In the genomic region with DNA sequence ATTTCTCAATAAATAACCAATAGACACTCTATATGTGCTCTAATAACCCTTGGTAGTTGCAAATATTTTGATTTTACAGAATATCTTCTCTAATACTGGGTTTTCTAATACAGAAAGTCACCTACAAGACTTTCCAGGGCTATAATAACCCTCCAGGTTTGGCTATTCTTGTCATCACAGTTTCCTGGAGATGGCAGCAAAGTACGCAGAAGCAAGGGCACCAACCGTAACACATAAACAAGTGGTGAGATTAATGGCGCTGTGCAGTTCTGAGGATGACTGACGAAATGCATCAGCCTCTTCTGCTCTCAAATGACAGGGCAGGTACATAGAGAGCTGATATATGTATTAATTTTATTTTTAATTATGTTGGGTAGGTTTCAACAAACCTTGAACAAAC, we compare ENCODE assay signal across 8 cellular contexts.
DNase-seq lines count a peak whose midpoint lies in the region; ATAC-seq and TF ChIP-seq lines count a peak whose summit lies in the region.

No MANE protein-coding gene starts in this region.

- peak; percentile 16 for DNase-seq in NCI-H510A (lab: John Stamatoyannopoulos, UW)
- peak in 3 of 10 donors; percentile 11 to 31 (median 29) for DNase-seq in dorsolateral prefrontal cortex
- DNase-seq in pons (ENCODE audit: low spot score): peak; percentile 64
- DNase-seq in activated CD8-positive, alpha-beta memory T cell treated with anti-CD3 and anti-CD28 coated beads for 24 hours: no peak
- no peak for DNase-seq in foreskin melanocyte
- DNase-seq in iPS-NIHi11 (ENCODE audit: low spot score): no peak

- ATAC-seq in GM19324 (IDR thresholded peaks at IDR 0.05; ENCODE audit: low FRiP score, unreplicated experiment): peak; percentile 72
- no peak for ATAC-seq in GM21825 (IDR thresholded peaks at IDR 0.05; ENCODE audit: unreplicated experiment)

- H3K27me3 ChIP-seq in dorsolateral prefrontal cortex: no peaks in the 10 kb centered on the region

- intact Hi-C loops in dorsolateral prefrontal cortex (cut with DNase I): no loop called here

- no peak overlapping the region for H3K27ac ChIP-seq in dorsolateral prefrontal cortex

- TF ChIP-seq CTCF in dorsolateral prefrontal cortex (IDR thresholded peaks at IDR 0.05 in 54 of 56, conservative IDR thresholded peaks at IDR 0.05 in 2 of 56; ENCODE audit: low read depth in 1 of 56, partially characterized antibody in 56 of 56): peak in 47 of 56 donors; percentile 20 to 70 (median 49)

- peak overlapping the region in 1 of 59 donors; percentile 25 for H3K4me3 ChIP-seq in dorsolateral prefrontal cortex

Comparison
In these comparisons a context has a peak if more than half of its experiments do, and no peak if none do; other contexts are left out.
1. DNase-seq: peak in NCI-H510A (single experiment) and pons (single experiment); none in activated CD8-positive, alpha-beta memory T cell treated with anti-CD3 and anti-CD28 coated beads for 24 hours (single experiment), foreskin melanocyte (single experiment) and iPS-NIHi11 (single experiment).